ENCODE assay signal across 8 cellular contexts in genomic region chr21:36589352-36589971, GRCh38.
DNase-seq lines count a peak whose midpoint lies in the region; ATAC-seq and TF ChIP-seq lines count a peak whose summit lies in the region.

No MANE protein-coding gene starts in this region.

- peak in 1 of 2 donors; percentile 71 for ATAC-seq in left cardiac atrium
- ATAC-seq in GM18502 (IDR thresholded peaks at IDR 0.05; ENCODE audit: poor library complexity, unreplicated experiment): no peak

- intact Hi-C loops in left cardiac atrium (cut with DNase I): no loop called here

- no peaks in the 10 kb centered on the region for H3K27me3 ChIP-seq in WERI-Rb-1 (ENCODE audit: insufficient read depth, low read depth, severe bottlenecking)

- no peaks in the 10 kb centered on the region for H3K36me3 ChIP-seq in WERI-Rb-1

- TF ChIP-seq CTCF in WERI-Rb-1 (IDR thresholded peaks at IDR 0.05; ENCODE audit: low read depth, low read length): peak; percentile 65
- TF ChIP-seq CTCF in coronary artery (IDR thresholded peaks at IDR 0.05): no peak

- peak in 2 of 3 experiments; percentile 10 to 30 for DNase-seq in NCI-H1417 (lab: John Stamatoyannopoulos, UW)
- DNase-seq in NCI-H1417 treated with DMSO at 0.1 percent for 48 hours (lab: John Stamatoyannopoulos, UW): no peak
- peak in 73 of 76 experiments; percentile 15 to 84 (median 71) for DNase-seq in HUDEP-2 (lab: John Stamatoyannopoulos, UW; ENCODE audit: unreplicated experiment in 76 of 76)
- DNase-seq in WERI-Rb-1: peak; percentile 71
- DNase-seq in left cardiac atrium: peak; percentile 56
- peak; percentile 1 to 5 for DNase-seq in stimulated activated CD8-positive, alpha-beta memory T cell treated with anti-CD3 and anti-CD28 coated beads, Interleukin-15, amount 100 ng/mL, for 48 hours (ENCODE audit: low read depth in 2 of 2)
- no peak for DNase-seq in coronary artery (ENCODE audit: low spot score)

- H3K27ac ChIP-seq in WERI-Rb-1: no peak overlapping the region
- H3K27ac ChIP-seq in coronary artery: no peak overlapping the region

- H3K4me3 ChIP-seq in WERI-Rb-1 (ENCODE audit: low read depth, low read length) (no peak overlapping the region), coronary artery (no peak overlapping the region)

- peaks cover 3% of the 10 kb centered on the region for H3K9me3 ChIP-seq in WERI-Rb-1 (ENCODE audit: severe bottlenecking)

Comparison
In these comparisons a context has a peak if more than half of its experiments do, and no peak if none do; other contexts are left out.
1. DNase-seq: peak in NCI-H1417 (2 of 3), HUDEP-2 (73 of 76), WERI-Rb-1 (single experiment), left cardiac atrium (single experiment) and stimulated activated CD8-positive, alpha-beta memory T cell treated with anti-CD3 and anti-CD28 coated beads, Interleukin-15, amount 100 ng/mL, for 48 hours (2 of 2); none in NCI-H1417 treated with DMSO at 0.1 percent for 48 hours (single experiment) and coronary artery (single experiment).